In the genomic region with DNA sequence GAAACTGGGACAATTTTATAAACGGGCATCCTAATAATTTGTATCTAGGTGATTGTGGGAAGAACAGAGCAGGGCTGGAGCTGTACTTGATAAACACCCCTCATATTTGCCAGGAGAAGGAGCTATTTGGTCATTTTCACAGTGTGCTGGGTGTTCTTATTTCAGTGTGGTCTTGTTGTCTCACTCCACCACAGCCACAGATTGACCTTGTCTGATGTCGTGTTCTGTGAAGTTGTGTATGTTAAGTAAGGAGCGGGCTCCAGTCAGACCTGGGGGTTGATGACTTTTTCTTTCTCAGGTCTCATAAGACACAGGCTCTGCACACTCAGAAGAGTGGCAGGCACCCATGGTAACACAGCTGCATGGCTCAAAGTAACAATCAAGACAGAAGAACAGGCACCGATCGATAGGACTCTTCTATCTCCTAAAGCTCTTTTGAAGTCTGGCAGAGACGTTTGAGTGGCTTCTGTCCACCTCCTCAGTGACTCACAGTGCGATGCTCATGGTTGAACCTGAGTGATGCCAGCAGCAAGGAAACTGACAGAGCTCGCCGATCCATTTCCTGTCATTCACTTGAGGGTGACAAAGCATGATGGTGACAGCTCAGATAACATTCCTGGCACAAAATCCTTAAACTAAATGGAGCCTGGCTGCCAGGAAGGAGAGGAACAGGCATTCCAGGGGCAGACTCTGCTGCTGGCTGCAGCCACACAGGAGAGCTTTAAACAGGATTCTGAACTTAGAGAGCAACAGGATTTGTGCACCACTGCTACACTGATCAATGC, we compare ENCODE assay signal across 1 cellular context.
TF ChIP-seq lines count a peak whose summit lies in the region.

No MANE protein-coding gene starts in this region.

TF ChIP-seq in K562, 482 proteins besides CTCF, POLR2A, EP300 and RAD21 (continued from another document):
- TF ChIP-seq, protein P1, sequence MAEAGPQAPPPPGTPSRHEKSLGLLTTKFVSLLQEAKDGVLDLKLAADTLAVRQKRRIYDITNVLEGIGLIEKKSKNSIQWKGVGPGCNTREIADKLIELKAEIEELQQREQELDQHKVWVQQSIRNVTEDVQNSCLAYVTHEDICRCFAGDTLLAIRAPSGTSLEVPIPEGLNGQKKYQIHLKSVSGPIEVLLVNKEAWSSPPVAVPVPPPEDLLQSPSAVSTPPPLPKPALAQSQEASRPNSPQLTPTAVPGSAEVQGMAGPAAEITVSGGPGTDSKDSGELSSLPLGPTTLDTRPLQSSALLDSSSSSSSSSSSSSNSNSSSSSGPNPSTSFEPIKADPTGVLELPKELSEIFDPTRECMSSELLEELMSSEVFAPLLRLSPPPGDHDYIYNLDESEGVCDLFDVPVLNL (CRISPR knock-in tag; IDR thresholded peaks at IDR 0.05; ENCODE audit: low read depth): no peak
TF ChIP-seq in K562: peak in this region for 1.
